Comparison of ENCODE assay signal across 13 cellular contexts in the genomic region with DNA sequence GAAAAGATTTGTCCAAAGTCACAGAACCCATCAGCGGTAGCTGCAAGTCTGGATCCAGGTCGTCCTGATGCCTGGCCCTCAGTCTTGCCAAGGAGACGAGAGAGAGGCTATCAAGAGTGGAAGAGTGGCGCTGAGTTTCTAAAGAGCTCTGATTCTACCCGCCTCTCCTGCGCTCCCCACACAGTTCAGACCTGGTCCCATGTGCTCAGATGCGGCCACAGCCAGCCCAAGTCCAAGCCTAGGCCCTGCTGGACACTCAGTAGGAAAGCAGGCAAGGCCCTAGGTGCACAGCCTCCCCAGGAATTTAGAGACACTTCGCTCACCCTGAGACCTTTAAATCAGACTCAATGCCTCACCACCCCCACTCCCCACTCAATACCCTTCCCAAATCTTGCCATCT. TPM values are rescaled to one million over a fixed set of nuclear protein-coding genes. Genes with fewer than 3 reads are reported as not detected.
A peak's percentile ranks its signal among the peaks of the same experiment; 100 is the strongest.
DNase-seq lines count a peak whose midpoint lies in the region; ATAC-seq and TF ChIP-seq lines count a peak whose summit lies in the region.
"Had no signal": no experiment of that assay in that cellular context is flagged by ENCODE, and none has a peak within 500 bp of the region (broad histone marks: within the 10 kb centered on the region; RNA-seq: fewer than 3 reads in every experiment).

No MANE protein-coding gene starts in this region.

- WGBS in suprapubic skin: 87% methylated on average over 8 of the region's 8 CpGs

- ATAC-seq in lower lobe of right lung: peak; percentile 1 to 29
- ATAC-seq in GM21526 (IDR thresholded peaks at IDR 0.05; ENCODE audit: low FRiP score, unreplicated experiment): no peak
- ATAC-seq: esophagus mucosa had no signal

- intact Hi-C loops in colonic mucosa (cut with DNase I): no loop called here
- intact Hi-C loops in lower lobe of right lung (cut with DNase I): no loop called here

- H3K27me3 ChIP-seq in colonic mucosa (no peaks in the 10 kb centered on the region), lower lobe of right lung (ENCODE audit: low read depth) (no peaks in the 10 kb centered on the region), suprapubic skin (no peaks in the 10 kb centered on the region)

- no peak for TF ChIP-seq POLR2A in suprapubic skin (IDR thresholded peaks at IDR 0.05)

- H3K9ac ChIP-seq in colonic mucosa (ENCODE audit: low read depth in 2 of 2, low read length in 2 of 2): peak overlapping the region in 1 of 2 donors; percentile 35

- H3K36me3 Mint-ChIP-seq in T-helper 2 cell treated with Interferon-gamma antibody and Interleukin-4, amounts not matched to agents 5 μg/mL and 100 μg/mL, for 36 hours (ENCODE audit: low read depth): peaks cover 38% of the 10 kb centered on the region

- no peak overlapping the region for H3K4me3 Mint-ChIP-seq in T-helper 2 cell treated with Interferon-gamma antibody and Interleukin-4, amounts not matched to agents 5 μg/mL and 100 μg/mL, for 36 hours

- DNase-seq in T-helper 2 cell treated with Interferon-gamma antibody and Interleukin-4, amounts not matched to agents 5 μg/mL and 100 μg/mL, for 36 hours (ENCODE audit: low spot score): no peak
- DNase-seq in T-helper 2 cell (no peak), colonic mucosa (no peak), lower lobe of right lung (peak; percentile 54), suprapubic skin (ENCODE audit: low spot score in 2 of 2) (no peak), NCI-H524 (lab: John Stamatoyannopoulos, UW) (no peak), NCI-H2029 treated with DMSO at 0.1 percent for 48 hours (lab: John Stamatoyannopoulos, UW) (no peak)
- DNase-seq: 8988T; activated CD4-positive, CD25-positive, alpha-beta regulatory T cell; NCI-H1092; stimulated activated CD4-positive, alpha-beta T cell treated with anti-CD3 and anti-CD28 coated beads, Interleukin-12 subunit alpha, Interleukin-12 subunit beta, amount 100 ng/mL, for 4 hours had no signal

- H3K36me3 ChIP-seq in colonic mucosa (no peaks in the 10 kb centered on the region), lower lobe of right lung (peaks cover 18% of the 10 kb centered on the region), suprapubic skin (peaks cover 16% of the 10 kb centered on the region)

- peaks cover 42% of the 10 kb centered on the region for H3K4me1 ChIP-seq in colonic mucosa
- peaks cover 84% of the 10 kb centered on the region for H3K4me1 ChIP-seq in lower lobe of right lung
- H3K4me1 ChIP-seq in suprapubic skin: peaks cover 80% of the 10 kb centered on the region

- no peak for TF ChIP-seq CTCF in colonic mucosa (IDR thresholded peaks at IDR 0.05)
- no peak for TF ChIP-seq CTCF in lower lobe of right lung (IDR thresholded peaks at IDR 0.05)
- TF ChIP-seq CTCF in suprapubic skin (IDR thresholded peaks at IDR 0.05): no peak

- H3K27ac ChIP-seq in colonic mucosa: peak overlapping the region; percentile 75
- H3K27ac ChIP-seq in lower lobe of right lung: peak overlapping the region; percentile 72
- H3K27ac ChIP-seq in suprapubic skin: peak overlapping the region; percentile 34

- no peaks in the 10 kb centered on the region for H3K9me3 Mint-ChIP-seq in T-helper 2 cell treated with Interferon-gamma antibody and Interleukin-4, amounts not matched to agents 5 μg/mL and 100 μg/mL, for 36 hours

- H3K9me3 ChIP-seq in colonic mucosa (no peaks in the 10 kb centered on the region), lower lobe of right lung (no peaks in the 10 kb centered on the region), suprapubic skin (no peaks in the 10 kb centered on the region)

- H3K4me3 ChIP-seq in colonic mucosa: no peak overlapping the region
- no peak overlapping the region for H3K4me3 ChIP-seq in lower lobe of right lung
- H3K4me3 ChIP-seq in suprapubic skin: no peak overlapping the region

- H3K27me3 Mint-ChIP-seq in T-helper 2 cell treated with Interferon-gamma antibody and Interleukin-4, amounts not matched to agents 5 μg/mL and 100 μg/mL, for 36 hours (ENCODE audit: low read depth): no peaks in the 10 kb centered on the region

- peaks cover 68% of the 10 kb centered on the region for H3K4me1 Mint-ChIP-seq in T-helper 2 cell treated with Interferon-gamma antibody and Interleukin-4, amounts not matched to agents 5 μg/mL and 100 μg/mL, for 36 hours (ENCODE audit: low read depth)

- peak overlapping the region; percentile 51 for H3K27ac Mint-ChIP-seq in T-helper 2 cell treated with Interferon-gamma antibody and Interleukin-4, amounts not matched to agents 5 μg/mL and 100 μg/mL, for 36 hours

- no peak for TF ChIP-seq EP300 in suprapubic skin (IDR thresholded peaks at IDR 0.05)

RNA-seq across cellular contexts. Expression of gene CCDC12, which starts 32.4 kb away (rescaled TPM):
- total RNA-seq in colonic mucosa (10 to 100 TPM; 34.1 to 55.7 TPM), lower lobe of right lung (42.9 TPM), suprapubic skin (10 to 100 TPM; 56.1 to 86.8 (median 81.6) TPM)

RNA-seq across cellular contexts. Expression of gene NBEAL2, which starts 35.3 kb away (rescaled TPM):
- 100 to 1,000 TPM in 1 of 2 donors, 10 to 100 TPM in 1; 40.9 to 106 TPM for total RNA-seq in colonic mucosa
- total RNA-seq in lower lobe of right lung: 97.0 TPM
- 100 to 1,000 TPM; 317 to 865 (median 347) TPM for total RNA-seq in suprapubic skin
